ENCODE assay signal across 9 cellular contexts in the genomic region with DNA sequence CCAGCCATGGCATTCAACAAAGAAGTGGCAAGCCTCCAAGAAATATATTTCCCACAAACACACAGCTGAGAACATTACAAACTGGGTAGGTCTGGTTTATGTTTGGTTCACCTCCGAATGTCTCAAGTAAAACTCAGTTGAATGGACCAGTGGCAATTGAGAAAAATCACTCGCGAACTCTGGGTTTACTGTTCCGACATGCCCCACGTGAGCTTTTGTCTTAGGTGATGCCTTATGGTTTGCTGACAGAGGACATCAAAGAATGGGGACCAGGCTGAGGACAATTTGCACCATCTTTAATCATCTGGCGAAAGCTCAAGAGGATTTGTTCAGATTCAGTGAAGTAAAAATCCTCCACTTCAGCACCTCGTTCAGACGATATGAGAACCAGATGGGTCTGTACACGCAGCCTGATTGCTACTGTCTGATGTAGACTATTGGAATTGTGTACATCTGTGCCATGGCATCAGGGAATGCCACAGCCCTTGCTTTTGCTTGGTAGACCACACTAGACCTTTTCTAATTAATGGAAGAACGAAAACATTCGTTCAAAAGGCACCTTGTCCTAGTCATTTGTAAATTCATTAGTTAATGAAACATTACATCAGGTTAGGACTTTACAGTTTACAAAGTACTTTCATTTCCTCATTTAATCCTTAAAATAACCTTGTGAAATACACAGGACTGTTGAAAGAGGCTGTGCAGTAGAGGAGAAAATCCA.
DNase-seq lines count a peak whose midpoint lies in the region; ATAC-seq lines count a peak whose summit lies in the region.
"Had no signal": no experiment of that assay in that cellular context is flagged by ENCODE, and none has a peak within 500 bp of the region (broad histone marks: within the 10 kb centered on the region; RNA-seq: fewer than 3 reads in every experiment).

No MANE protein-coding gene starts in this region.

- H3K27ac Mint-ChIP-seq in stimulated activated memory B cell treated with anti-CD40 and anti-IgM and Interleukin-4, amounts not matched to agents 10 μg/mL and 1 μg/mL and 100 μg/mL, for 72 hours, result no peak overlapping the region
- H3K27ac Mint-ChIP-seq: natural killer cell had no signal

- no peaks in the 10 kb centered on the region for H3K27me3 Mint-ChIP-seq in stimulated activated memory B cell treated with anti-CD40 and anti-IgM and Interleukin-4, amounts not matched to agents 10 μg/mL and 1 μg/mL and 100 μg/mL, for 72 hours

- no peak overlapping the region for H3K4me3 Mint-ChIP-seq in stimulated activated memory B cell treated with anti-CD40 and anti-IgM and Interleukin-4, amounts not matched to agents 10 μg/mL and 1 μg/mL and 100 μg/mL, for 72 hours
- H3K4me3 Mint-ChIP-seq: natural killer cell had no signal

- ATAC-seq in HG02870 (IDR thresholded peaks at IDR 0.05; ENCODE audit: unreplicated experiment), result peak; percentile 93
- ATAC-seq in stimulated activated memory B cell treated with anti-CD40 and anti-IgM and Interleukin-4, amounts not matched to agents 10 μg/mL and 1 μg/mL and 100 μg/mL, for 72 hours, result peak; percentile 39
- ATAC-seq: natural killer cell had no signal

- H3K4me1 Mint-ChIP-seq in stimulated activated memory B cell treated with anti-CD40 and anti-IgM and Interleukin-4, amounts not matched to agents 10 μg/mL and 1 μg/mL and 100 μg/mL, for 72 hours, result peaks cover 5% of the 10 kb centered on the region
- H3K4me1 Mint-ChIP-seq: natural killer cell had no signal

- H3K9me3 Mint-ChIP-seq in stimulated activated memory B cell treated with anti-CD40 and anti-IgM and Interleukin-4, amounts not matched to agents 10 μg/mL and 1 μg/mL and 100 μg/mL, for 72 hours, result no peaks in the 10 kb centered on the region

- DNase-seq in NCI-H1694 treated with DMSO at 0.1 percent for 48 hours (lab: John Stamatoyannopoulos, UW), result peak; percentile 5
- no peak for DNase-seq in NCI-H1694 (lab: John Stamatoyannopoulos, UW)
- peak; percentile 96 for DNase-seq in MV-4-11 (lab: John Stamatoyannopoulos, UW)
- DNase-seq in kidney glomerular epithelial cell (lab: John Stamatoyannopoulos, UW), result no peak
- no peak for DNase-seq in COLO668 (lab: John Stamatoyannopoulos, UW; ENCODE audit: unreplicated experiment)
- no peak for DNase-seq in NCI-H526 (lab: John Stamatoyannopoulos, UW)
- DNase-seq: natural killer cell had no signal

- no peaks in the 10 kb centered on the region for H3K36me3 Mint-ChIP-seq in stimulated activated memory B cell treated with anti-CD40 and anti-IgM and Interleukin-4, amounts not matched to agents 10 μg/mL and 1 μg/mL and 100 μg/mL, for 72 hours
- H3K36me3 Mint-ChIP-seq: natural killer cell had no signal

Comparison
In these comparisons a context has a peak if more than half of its experiments do, and no peak if none do; other contexts are left out.
1. DNase-seq: peak in NCI-H1694 treated with DMSO at 0.1 percent for 48 hours (single experiment) and MV-4-11 (single experiment); none in NCI-H1694 (single experiment), kidney glomerular epithelial cell (single experiment), COLO668 (single experiment) and NCI-H526 (0 of 2).